In the genomic region with DNA sequence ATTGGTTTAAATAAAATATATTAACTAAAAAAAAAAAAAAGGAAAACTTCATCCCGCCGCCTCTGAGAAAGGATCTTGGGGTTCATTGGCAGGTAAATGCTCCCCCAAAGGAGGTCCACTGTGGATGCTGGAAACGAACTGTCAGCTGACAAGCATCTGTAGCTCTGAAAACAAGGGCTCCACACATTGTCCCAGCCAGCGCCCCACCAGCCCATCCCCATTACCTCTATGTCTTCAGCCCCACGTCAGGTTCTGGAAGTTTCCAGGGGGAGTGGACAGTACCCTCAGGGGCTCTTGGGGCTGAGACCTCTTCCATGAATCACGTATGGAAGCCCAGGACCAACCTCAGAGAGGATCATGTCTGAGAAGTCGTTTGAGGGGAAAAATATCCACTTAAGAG, we compare ENCODE assay signal across 10 cellular contexts.
DNase-seq lines count a peak whose midpoint lies in the region; ATAC-seq, FAIRE-seq and TF ChIP-seq lines count a peak whose summit lies in the region.
"Had no signal": no experiment of that assay in that cellular context is flagged by ENCODE, and none has a peak within 500 bp of the region (broad histone marks: within the 10 kb centered on the region; RNA-seq: fewer than 3 reads in every experiment).

No MANE protein-coding gene starts in this region.

- peaks cover 4% of the 10 kb centered on the region for H3K36me3 ChIP-seq in bronchial epithelial cell (ENCODE audit: control insufficient read depth, insufficient read depth, low read length)
- no peaks in the 10 kb centered on the region for H3K36me3 ChIP-seq in transverse colon

- DNase-seq in activated effector memory CD4-positive, alpha-beta T cell treated with anti-CD3 and anti-CD28 coated beads, Interleukin-2, amount 50 U/mL, for 16 hours = peak; percentile 50
- DNase-seq in activated effector memory CD4-positive, alpha-beta T cell treated with Interleukin-2 at 50 U/mL for 16 hours = no peak
- DNase-seq in bronchial epithelial cell (ENCODE audit: low read depth) (no peak), mesenteric fat pad (ENCODE audit: low spot score) (peak; percentile 55), transverse colon (no peak), HUDEP-2 (lab: John Stamatoyannopoulos, UW; ENCODE audit: unreplicated experiment in 76 of 76) (no peak)
- DNase-seq: NCI-H1092 had no signal

- H3K27me3 ChIP-seq in bronchial epithelial cell (ENCODE audit: control insufficient read depth, insufficient read depth, low read length) (no peaks in the 10 kb centered on the region), transverse colon (no peaks in the 10 kb centered on the region)

- no peak for FAIRE-seq in bronchial epithelial cell (lab: Jason Lieb, UNC)
- FAIRE-seq: D721Med had no signal

- TF ChIP-seq EP300 in transverse colon (IDR thresholded peaks at IDR 0.05; ENCODE audit: low read depth) = no peak

- no peak for ATAC-seq in GM21447 (IDR thresholded peaks at IDR 0.05; ENCODE audit: unreplicated experiment)
- no peak for ATAC-seq in HG02798 (IDR thresholded peaks at IDR 0.05; ENCODE audit: poor library complexity, unreplicated experiment)

- intact Hi-C loops in transverse colon (cut with DNase I; ENCODE audit: low total_unique reads) = no loop called here

- TF ChIP-seq POLR2A in transverse colon (IDR thresholded peaks at IDR 0.05) = no peak

- H3K4me1 ChIP-seq in transverse colon = peaks cover 24 to 51% (median 44%) of the 10 kb centered on the region in 4 donors

- TF ChIP-seq CTCF in bronchial epithelial cell (IDR thresholded peaks at IDR 0.05; ENCODE audit: insufficient read depth, low read length, severe bottlenecking) = no peak
- TF ChIP-seq CTCF in transverse colon (IDR thresholded peaks at IDR 0.05) = no peak

- H3K4me3 ChIP-seq in bronchial epithelial cell (ENCODE audit: low read depth, low read length) = peak overlapping the region; percentile 46
- peak overlapping the region in 3 of 4 donors; percentile 62 to 75 (median 74) for H3K4me3 ChIP-seq in transverse colon

- in situ Hi-C loops in transverse colon (cut with MboI; ENCODE audit: low pct_ligation_motif_present in 1 of 4, low pct_unique_long_range_greater_than_20kb in 1 of 4, low sequenced_read_pairs in 3 of 4) = no loop called here

- H3K9me3 ChIP-seq in transverse colon = no peaks in the 10 kb centered on the region

- peak overlapping the region; percentile 91 to 97 (median 94) for H3K27ac ChIP-seq in transverse colon

- 57 to 74% methylated on average over 6 to 7 of the region's 7 CpGs for WGBS in transverse colon (ENCODE audit: low coverage in 1 of 2), 2 donors

Comparison
In these comparisons a context has a peak if more than half of its experiments do, and no peak if none do; other contexts are left out.
1. DNase-seq: peak in activated effector memory CD4-positive, alpha-beta T cell treated with anti-CD3 and anti-CD28 coated beads, Interleukin-2, amount 50 U/mL, for 16 hours (single experiment) and mesenteric fat pad (single experiment); none in activated effector memory CD4-positive, alpha-beta T cell treated with Interleukin-2 at 50 U/mL for 16 hours (single experiment), bronchial epithelial cell (single experiment), transverse colon (single experiment) and HUDEP-2 (0 of 76).